Comparison of ENCODE assay signal across 29 cellular contexts in genomic region chr2:197964720-197965119, GRCh38.
"Had no signal": no experiment of that assay in that cellular context is flagged by ENCODE, and none has a peak within 500 bp of the region (broad histone marks: within the 10 kb centered on the region; RNA-seq: fewer than 3 reads in every experiment).

No MANE protein-coding gene starts in this region.

- H3K27ac ChIP-seq: stomach, suprapubic skin, testis, thoracic aorta, thyroid gland, tibial artery, tibial nerve, transverse colon, upper lobe of left lung, upper lobe of right lung, uterus, vagina had no signal

- H3K27me3 ChIP-seq: stomach, suprapubic skin, testis, thyroid gland, tibial artery, tibial nerve, transverse colon, upper lobe of left lung, upper lobe of right lung, uterus, vagina had no signal

- ATAC-seq: stimulated activated effector memory CD8-positive, alpha-beta T cell treated with anti-CD3 and anti-CD28 coated beads, Interleukin-12 subunit alpha, Interleukin-12 subunit beta, amount 100 ng/mL, for 72 hours; stimulated activated memory B cell treated with anti-CD40 and anti-IgM and Interleukin-4, amounts not matched to agents 10 μg/mL and 1 μg/mL and 100 μg/mL, for 72 hours; stimulated activated naive B cell treated with anti-CD40 and anti-IgM and Interleukin-4, amounts not matched to agents 10 μg/mL and 1 μg/mL and 100 μg/mL, for 72 hours; stimulated activated naive CD8-positive, alpha-beta T cell treated with anti-CD3 and anti-CD28 coated beads, Interleukin-15, amount 100 ng/mL, for 72 hours; stimulated activated naive CD8-positive, alpha-beta T cell treated with anti-CD3 and anti-CD28 coated beads, Interleukin-15, Interleukin-2, amounts not matched to agents 100 U/mL and 50 U/mL, for 24 hours; upper lobe of right lung had no signal

- H3K4me1 ChIP-seq: suprapubic skin, testis, tibial nerve, transverse colon, upper lobe of left lung, upper lobe of right lung, uterus, vagina had no signal

- FAIRE-seq: urothelium cell line had no signal

- H3K36me3 ChIP-seq: stomach, suprapubic skin, thoracic aorta, thyroid gland, tibial artery, tibial nerve, transverse colon, upper lobe of left lung, upper lobe of right lung, uterus, vagina had no signal

- H3K4me3 ChIP-seq: stomach, suprapubic skin, testis, thoracic aorta, thyroid gland, tibial artery, tibial nerve, transverse colon, upper lobe of left lung, upper lobe of right lung, uterus, vagina had no signal

- H3K4me1 Mint-ChIP-seq: stimulated activated effector memory CD8-positive, alpha-beta T cell treated with anti-CD3 and anti-CD28 coated beads, Interleukin-12 subunit alpha, Interleukin-12 subunit beta, amount 100 ng/mL, for 72 hours; stimulated activated memory B cell treated with anti-CD40 and anti-IgM and Interleukin-4, amounts not matched to agents 10 μg/mL and 1 μg/mL and 100 μg/mL, for 72 hours; stimulated activated naive B cell treated with anti-CD40 and anti-IgM and Interleukin-4, amounts not matched to agents 10 μg/mL and 1 μg/mL and 100 μg/mL, for 72 hours had no signal

- H3K27me3 Mint-ChIP-seq: stimulated activated memory B cell treated with anti-CD40 and anti-IgM and Interleukin-4, amounts not matched to agents 10 μg/mL and 1 μg/mL and 100 μg/mL, for 72 hours; stimulated activated naive B cell treated with anti-CD40 and anti-IgM and Interleukin-4, amounts not matched to agents 10 μg/mL and 1 μg/mL and 100 μg/mL, for 72 hours; stimulated activated naive CD8-positive, alpha-beta T cell treated with anti-CD3 and anti-CD28 coated beads, Interleukin-15, amount 100 ng/mL, for 72 hours; stimulated activated naive CD8-positive, alpha-beta T cell treated with anti-CD3 and anti-CD28 coated beads, Interleukin-15, Interleukin-2, amounts not matched to agents 100 ng/mL and 50 ng/mL, for 24 hours; type B pancreatic cell had no signal

- DNase-seq: stimulated activated CD4-positive, alpha-beta T cell treated with anti-CD3 and anti-CD28 coated beads, Interleukin-2, amount 100 ng/mL, for 48 hours; stimulated activated CD4-positive, alpha-beta T cell treated with anti-CD3 and anti-CD28 coated beads, Interleukin-4, amount 100 ng/mL, for 1 hour; stimulated activated CD4-positive, alpha-beta T cell treated with anti-CD3 and anti-CD28 coated beads, Interleukin-4, amount 100 ng/mL, for 24 hours; stimulated activated CD4-positive, alpha-beta T cell treated with anti-CD3 and anti-CD28 coated beads, Interleukin-4, amount 100 ng/mL, for 4 hours; stimulated activated CD8-positive, alpha-beta memory T cell treated with anti-CD3 and anti-CD28 coated beads, Interleukin-4, amount 100 ng/mL, for 48 hours; stimulated activated naive B cell treated with anti-CD40 and anti-IgM and Interleukin-4, amounts not matched to agents 10 μg/mL and 1 μg/mL and 100 μg/mL, for 72 hours; stimulated activated naive CD4-positive, alpha-beta T cell; stimulated activated naive CD4-positive, alpha-beta T cell treated with Interleukin-2 at 50 U/mL for 16 hours; stimulated activated naive CD8-positive, alpha-beta T cell treated with anti-CD3 and anti-CD28 coated beads, Interleukin-15, amount 100 ng/mL, for 72 hours; stimulated activated naive CD8-positive, alpha-beta T cell treated with anti-CD3 and anti-CD28 coated beads, Interleukin-15, Interleukin-2, amounts not matched to agents 100 U/mL and 50 U/mL, for 24 hours; stomach; substantia nigra; testis; thyroid gland; tibial artery; transverse colon; trophoblast cell; upper lobe of left lung; upper lobe of right lung; uterus had no signal

- H3K4me3 Mint-ChIP-seq: stimulated activated effector memory CD8-positive, alpha-beta T cell treated with anti-CD3 and anti-CD28 coated beads, Interleukin-12 subunit alpha, Interleukin-12 subunit beta, amount 100 ng/mL, for 72 hours; stimulated activated memory B cell treated with anti-CD40 and anti-IgM and Interleukin-4, amounts not matched to agents 10 μg/mL and 1 μg/mL and 100 μg/mL, for 72 hours; stimulated activated naive B cell treated with anti-CD40 and anti-IgM and Interleukin-4, amounts not matched to agents 10 μg/mL and 1 μg/mL and 100 μg/mL, for 72 hours; stimulated activated naive CD8-positive, alpha-beta T cell treated with anti-CD3 and anti-CD28 coated beads, Interleukin-15, amount 100 ng/mL, for 72 hours; stimulated activated naive CD8-positive, alpha-beta T cell treated with anti-CD3 and anti-CD28 coated beads, Interleukin-15, Interleukin-2, amounts not matched to agents 100 ng/mL and 50 ng/mL, for 24 hours; type B pancreatic cell had no signal

- H3K27ac Mint-ChIP-seq: stimulated activated effector memory CD8-positive, alpha-beta T cell treated with anti-CD3 and anti-CD28 coated beads, Interleukin-12 subunit alpha, Interleukin-12 subunit beta, amount 100 ng/mL, for 72 hours; stimulated activated memory B cell treated with anti-CD40 and anti-IgM and Interleukin-4, amounts not matched to agents 10 μg/mL and 1 μg/mL and 100 μg/mL, for 72 hours; stimulated activated naive B cell treated with anti-CD40 and anti-IgM and Interleukin-4, amounts not matched to agents 10 μg/mL and 1 μg/mL and 100 μg/mL, for 72 hours; stimulated activated naive CD8-positive, alpha-beta T cell treated with anti-CD3 and anti-CD28 coated beads, Interleukin-15, amount 100 ng/mL, for 72 hours; stimulated activated naive CD8-positive, alpha-beta T cell treated with anti-CD3 and anti-CD28 coated beads, Interleukin-15, Interleukin-2, amounts not matched to agents 100 ng/mL and 50 ng/mL, for 24 hours; type B pancreatic cell had no signal

- H3K9me3 ChIP-seq: testis, thyroid gland, upper lobe of right lung, uterus had no signal

- H3K36me3 Mint-ChIP-seq: stimulated activated effector memory CD8-positive, alpha-beta T cell treated with anti-CD3 and anti-CD28 coated beads, Interleukin-12 subunit alpha, Interleukin-12 subunit beta, amount 100 ng/mL, for 72 hours; stimulated activated memory B cell treated with anti-CD40 and anti-IgM and Interleukin-4, amounts not matched to agents 10 μg/mL and 1 μg/mL and 100 μg/mL, for 72 hours; stimulated activated naive B cell treated with anti-CD40 and anti-IgM and Interleukin-4, amounts not matched to agents 10 μg/mL and 1 μg/mL and 100 μg/mL, for 72 hours; type B pancreatic cell had no signal
